ENCODE assay signal across 16 cellular contexts in the genomic region with DNA sequence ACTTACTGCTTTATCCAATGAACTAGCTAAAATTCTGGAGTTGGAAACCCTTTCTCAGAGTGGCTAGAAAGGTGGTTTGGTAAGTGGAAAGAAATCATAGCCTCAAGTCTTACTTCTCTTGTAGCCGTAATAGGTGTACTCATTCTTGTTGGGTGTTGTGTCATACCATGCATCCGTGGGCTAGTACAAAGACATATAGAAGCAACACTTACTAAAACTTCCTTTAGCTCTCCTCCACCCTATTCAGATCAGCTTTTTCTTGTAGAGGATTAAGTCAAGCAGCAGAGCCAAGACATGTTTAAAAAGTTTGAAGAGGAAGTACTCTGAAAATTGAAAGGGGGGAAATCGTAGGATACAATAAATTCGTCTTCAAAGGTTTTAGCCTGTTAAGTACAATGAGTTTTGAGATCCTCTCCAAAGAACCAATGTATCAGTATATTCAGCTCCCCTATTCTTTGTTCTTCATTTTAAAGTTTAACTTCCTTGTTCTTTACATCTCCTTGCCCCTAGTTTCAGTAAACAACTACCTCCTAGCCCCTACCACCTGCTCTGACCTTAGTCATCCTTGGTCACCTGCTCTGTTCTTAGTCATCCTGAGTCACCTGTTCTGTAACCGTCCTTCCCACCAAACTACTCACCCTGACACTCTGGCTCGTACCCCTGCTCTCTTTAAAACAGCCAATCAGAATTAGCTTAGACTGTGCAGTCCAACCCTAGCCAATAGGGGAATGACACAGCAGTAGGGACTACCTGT.
DNase-seq lines count a peak whose midpoint lies in the region; ATAC-seq and TF ChIP-seq lines count a peak whose summit lies in the region.
"Had no signal": no experiment of that assay in that cellular context is flagged by ENCODE, and none has a peak within 500 bp of the region (broad histone marks: within the 10 kb centered on the region; RNA-seq: fewer than 3 reads in every experiment).

No MANE protein-coding gene starts in this region.

- peak; percentile 71 for ATAC-seq in activated T-helper 17 cell treated with anti-CD3 and anti-CD28 coated beads, Interleukin-2, amount 50 U/mL, for 72 hours (replicated peaks)
- no peak for ATAC-seq in GM18511 (IDR thresholded peaks at IDR 0.05; ENCODE audit: unreplicated experiment)
- no peak for ATAC-seq in esophagus mucosa
- ATAC-seq: A549, HepG2 had no signal

- peaks cover 5% of the 10 kb centered on the region for H3K9me3 Mint-ChIP-seq in activated T-helper 17 cell treated with anti-CD3 and anti-CD28 coated beads, Interleukin-2, amount 50 U/mL, for 72 hours
- H3K9me3 Mint-ChIP-seq in neural crest cell, result peaks cover 7% of the 10 kb centered on the region
- peaks cover 5% of the 10 kb centered on the region for H3K9me3 Mint-ChIP-seq in osteocyte (ENCODE audit: unreplicated experiment)

- no peaks in the 10 kb centered on the region for H3K4me1 Mint-ChIP-seq in activated T-helper 17 cell treated with anti-CD3 and anti-CD28 coated beads, Interleukin-2, amount 50 U/mL, for 72 hours
- H3K4me1 Mint-ChIP-seq in neural crest cell (no peaks in the 10 kb centered on the region), osteocyte (ENCODE audit: unreplicated experiment) (no peaks in the 10 kb centered on the region)
- H3K4me1 Mint-ChIP-seq: H9, IgD-negative memory B cell had no signal

- no peaks in the 10 kb centered on the region for H3K36me3 Mint-ChIP-seq in activated T-helper 17 cell treated with anti-CD3 and anti-CD28 coated beads, Interleukin-2, amount 50 U/mL, for 72 hours (ENCODE audit: low read depth)
- H3K36me3 Mint-ChIP-seq in neural crest cell (ENCODE audit: low read depth), result no peaks in the 10 kb centered on the region
- H3K36me3 Mint-ChIP-seq in osteocyte (ENCODE audit: unreplicated experiment), result no peaks in the 10 kb centered on the region
- H3K36me3 Mint-ChIP-seq: IgD-negative memory B cell had no signal

- peak; percentile 67 for DNase-seq in DMS53 (lab: John Stamatoyannopoulos, UW)
- peak; percentile 15 for DNase-seq in DMS53 treated with DMSO at 0.1 percent for 48 hours (lab: John Stamatoyannopoulos, UW; ENCODE audit: unreplicated experiment)
- DNase-seq in neural crest cell (ENCODE audit: low read depth, low spot score), result no peak
- DNase-seq in osteocyte (ENCODE audit: extremely low spot score, unreplicated experiment), result no peak
- DNase-seq: AML-193; Caco-2; CD4-positive, alpha-beta T cell; DMS79 treated with DMSO at 0.1 percent for 48 hours; GF-D8; H9 had no signal

- H3K4me3 Mint-ChIP-seq in activated T-helper 17 cell treated with anti-CD3 and anti-CD28 coated beads, Interleukin-2, amount 50 U/mL, for 72 hours, result no peak overlapping the region
- no peak overlapping the region for H3K4me3 Mint-ChIP-seq in neural crest cell
- H3K4me3 Mint-ChIP-seq in osteocyte (ENCODE audit: unreplicated experiment), result no peak overlapping the region
- H3K4me3 Mint-ChIP-seq: CD4-positive, alpha-beta T cell; H9; IgD-negative memory B cell had no signal

- H3K27me3 Mint-ChIP-seq in activated T-helper 17 cell treated with anti-CD3 and anti-CD28 coated beads, Interleukin-2, amount 50 U/mL, for 72 hours, result no peaks in the 10 kb centered on the region
- H3K27me3 Mint-ChIP-seq in neural crest cell (ENCODE audit: low read depth), result no peaks in the 10 kb centered on the region
- H3K27me3 Mint-ChIP-seq in osteocyte (ENCODE audit: unreplicated experiment), result peaks cover 41% of the 10 kb centered on the region

- TF ChIP-seq CTCF in neural crest cell (conservative IDR thresholded peaks at IDR 0.05), result no peak
- TF ChIP-seq CTCF in osteocyte (IDR thresholded peaks at IDR 0.05), result no peak

- no peak overlapping the region for H3K27ac Mint-ChIP-seq in activated T-helper 17 cell treated with anti-CD3 and anti-CD28 coated beads, Interleukin-2, amount 50 U/mL, for 72 hours
- H3K27ac Mint-ChIP-seq in neural crest cell (ENCODE audit: unreplicated experiment) (peak overlapping the region; percentile 29), osteocyte (ENCODE audit: unreplicated experiment) (no peak overlapping the region)
- H3K27ac Mint-ChIP-seq: CD4-positive, alpha-beta T cell; H9; IgD-negative memory B cell had no signal

Comparison
In these comparisons a context has a peak if more than half of its experiments do, and no peak if none do; other contexts are left out.
1. DNase-seq: peak in DMS53 (single experiment) and DMS53 treated with DMSO at 0.1 percent for 48 hours (single experiment); none in neural crest cell (single experiment) and osteocyte (single experiment).